ENCODE assay signal across 14 cellular contexts in the genomic region with DNA sequence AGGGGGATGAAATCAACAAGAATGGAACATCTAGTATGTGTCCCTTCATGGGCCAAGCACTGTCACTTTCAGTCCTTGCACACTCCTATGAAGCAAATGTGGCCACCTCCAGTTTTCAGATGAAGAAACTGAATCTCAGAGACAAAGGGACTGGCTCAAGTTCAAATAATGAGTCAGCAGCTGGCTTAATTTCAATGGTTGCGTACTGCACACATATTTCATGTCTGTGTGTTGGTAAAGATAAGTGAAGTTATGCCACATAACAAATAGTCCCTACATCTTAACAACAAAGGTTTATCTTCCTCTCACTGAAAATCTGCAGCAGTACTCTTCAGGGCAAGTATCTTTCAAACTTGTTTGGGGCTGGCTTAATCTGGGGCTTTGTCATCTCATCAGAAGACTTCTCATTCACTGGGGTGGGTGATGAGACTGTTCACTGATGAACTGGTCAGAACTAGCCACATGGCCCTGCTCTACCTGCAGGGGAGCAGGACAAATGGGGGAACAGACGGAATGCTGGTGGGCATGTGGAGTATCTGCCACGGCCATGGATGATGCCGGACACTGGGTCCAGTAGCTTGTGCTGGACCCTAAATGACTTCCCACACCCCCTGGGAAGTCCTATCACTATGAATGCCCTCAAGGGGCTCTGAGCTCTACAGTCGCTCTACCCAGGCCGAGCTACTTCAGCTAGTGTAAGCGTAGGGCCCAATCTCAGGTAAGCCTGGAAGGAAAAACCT.
DNase-seq lines count a peak whose midpoint lies in the region; FAIRE-seq and TF ChIP-seq lines count a peak whose summit lies in the region.
"Had no signal": no experiment of that assay in that cellular context is flagged by ENCODE, and none has a peak within 500 bp of the region (broad histone marks: within the 10 kb centered on the region; RNA-seq: fewer than 3 reads in every experiment).

No MANE protein-coding gene starts in this region.

- H3K36me3 ChIP-seq in A673 (ENCODE audit: insufficient read depth, low read length, poor library complexity, severe bottlenecking): no peaks in the 10 kb centered on the region
- no peaks in the 10 kb centered on the region for H3K36me3 ChIP-seq in astrocyte (ENCODE audit: insufficient read depth, low read length)

- DNase-seq in A673 (ENCODE audit: low spot score): peak; percentile 45
- peak in 70 of 76 experiments; percentile 5 to 88 (median 55) for DNase-seq in HUDEP-2 (lab: John Stamatoyannopoulos, UW; ENCODE audit: unreplicated experiment in 76 of 76)
- peak; percentile 73 for DNase-seq in astrocyte (ENCODE audit: low read depth)
- peak; percentile 44 for DNase-seq in glomerular endothelial cell (ENCODE audit: extremely low read depth, low read depth, low spot score)
- DNase-seq in NCI-H1092 (lab: John Stamatoyannopoulos, UW): no peak
- DNase-seq in activated naive CD4-positive, alpha-beta T cell treated with anti-CD3 and anti-CD28 coated beads, Interleukin-2, amount 10 ng/mL, durations not matched to agents 7 days and 5 days: no peak
- DNase-seq in activated CD4-positive, alpha-beta T cell treated with anti-CD3 and anti-CD28 coated beads for 48 hours: no peak
- no peak for DNase-seq in stimulated activated CD4-positive, alpha-beta T cell treated with anti-CD3 and anti-CD28 coated beads, Interleukin-1b, Interleukin-23, amount 100 ng/mL, for 48 hours
- DNase-seq: activated CD4-positive, CD25-positive, alpha-beta regulatory T cell treated with anti-CD3 and anti-CD28 coated beads, Interleukin-2, amount 50 U/mL, for 72 hours; naive thymus-derived CD4-positive, alpha-beta T cell; NCI-H2081 treated with DMSO at 0.1 percent for 48 hours; RPMI8226 had no signal

- H3K9me3 Mint-ChIP-seq in astrocyte (ENCODE audit: unreplicated experiment): peaks cover 32% of the 10 kb centered on the region
- H3K9me3 Mint-ChIP-seq in activated naive CD4-positive, alpha-beta T cell treated with anti-CD3 and anti-CD28 coated beads, Interleukin-2, amount 10 ng/mL, durations not matched to agents 7 days and 5 days: no peaks in the 10 kb centered on the region

- no peak for FAIRE-seq in astrocyte (lab: Jason Lieb, UNC)

- no peak overlapping the region for H3K4me2 ChIP-seq in astrocyte (ENCODE audit: low read length)

- H3K27me3 Mint-ChIP-seq in astrocyte (ENCODE audit: low read depth, unreplicated experiment): peaks cover 29% of the 10 kb centered on the region
- H3K27me3 Mint-ChIP-seq in activated naive CD4-positive, alpha-beta T cell treated with anti-CD3 and anti-CD28 coated beads, Interleukin-2, amount 10 ng/mL, durations not matched to agents 7 days and 5 days: peaks cover 8% of the 10 kb centered on the region

- no peak overlapping the region for H3K27ac ChIP-seq in A673 (ENCODE audit: low read depth, low read length, poor library complexity, severe bottlenecking)
- H3K27ac ChIP-seq in astrocyte (ENCODE audit: low read depth, low read length): no peak overlapping the region
- H3K27ac ChIP-seq: C4-2B had no signal

- H3K4me1 Mint-ChIP-seq in astrocyte (ENCODE audit: low read depth, unreplicated experiment): peaks cover 33% of the 10 kb centered on the region
- no peaks in the 10 kb centered on the region for H3K4me1 Mint-ChIP-seq in activated naive CD4-positive, alpha-beta T cell treated with anti-CD3 and anti-CD28 coated beads, Interleukin-2, amount 10 ng/mL, durations not matched to agents 7 days and 5 days

- no peak overlapping the region for H3K4me3 Mint-ChIP-seq in astrocyte (ENCODE audit: unreplicated experiment)
- H3K4me3 Mint-ChIP-seq in activated naive CD4-positive, alpha-beta T cell treated with anti-CD3 and anti-CD28 coated beads, Interleukin-2, amount 10 ng/mL, durations not matched to agents 7 days and 5 days: no peak overlapping the region
- H3K4me3 Mint-ChIP-seq: naive thymus-derived CD4-positive, alpha-beta T cell had no signal

- H3K9ac ChIP-seq in astrocyte (ENCODE audit: low read length): no peak overlapping the region

- no peaks in the 10 kb centered on the region for H3K79me2 ChIP-seq in astrocyte (ENCODE audit: insufficient read depth, low read length)

- intact Hi-C loops in A673 (cut with micrococcal nuclease; ENCODE audit: unreplicated experiment): no loop called here

- H3K27ac Mint-ChIP-seq in astrocyte (ENCODE audit: unreplicated experiment): no peak overlapping the region
- H3K27ac Mint-ChIP-seq in activated naive CD4-positive, alpha-beta T cell treated with anti-CD3 and anti-CD28 coated beads, Interleukin-2, amount 10 ng/mL, durations not matched to agents 7 days and 5 days: no peak overlapping the region
- H3K27ac Mint-ChIP-seq: naive thymus-derived CD4-positive, alpha-beta T cell had no signal

- peaks cover 4% of the 10 kb centered on the region for H3K36me3 Mint-ChIP-seq in astrocyte (ENCODE audit: low read depth, unreplicated experiment)
- no peaks in the 10 kb centered on the region for H3K36me3 Mint-ChIP-seq in activated naive CD4-positive, alpha-beta T cell treated with anti-CD3 and anti-CD28 coated beads, Interleukin-2, amount 10 ng/mL, durations not matched to agents 7 days and 5 days
- H3K36me3 Mint-ChIP-seq: naive thymus-derived CD4-positive, alpha-beta T cell had no signal

- H3K9me3 ChIP-seq in A673 (ENCODE audit: low read depth, low read length, poor library complexity, severe bottlenecking): no peaks in the 10 kb centered on the region
- H3K9me3 ChIP-seq in astrocyte (ENCODE audit: insufficient read depth, low read depth, low read length): peaks cover 5% of the 10 kb centered on the region

- TF ChIP-seq CTCF in A673 (conservative IDR thresholded peaks at IDR 0.05; ENCODE audit: low read depth, low read length) (no peak), astrocyte (IDR thresholded peaks at IDR 0.05; ENCODE audit: insufficient read depth, low read depth, low read length) (no peak)

- no peak overlapping the region for H2AFZ ChIP-seq in astrocyte (ENCODE audit: low read depth, low read length)

- H3K4me1 ChIP-seq in A673 (ENCODE audit: insufficient read depth, low read length, poor library complexity, severe bottlenecking) (peaks cover 8% of the 10 kb centered on the region), astrocyte (ENCODE audit: insufficient read depth, low read length) (peaks cover 23% of the 10 kb centered on the region)

- POLR2A ChIA-PET in A673 (lab: Charles Lee; ENCODE audit: low non-redundant PET): no interaction called here

- H4K20me1 ChIP-seq in astrocyte (ENCODE audit: insufficient read depth, low read length): no peaks in the 10 kb centered on the region

- CTCF ChIA-PET in A673 (lab: Charles Lee): no interaction called here
- CTCF ChIA-PET in activated naive CD4-positive, alpha-beta T cell treated with anti-CD3 and anti-CD28 coated beads, Interleukin-2, amount 10 ng/mL, durations not matched to agents 7 days and 5 days (lab: Charles Lee): no interaction called here

- H3K4me3 ChIP-seq in A673 (ENCODE audit: low read depth, low read length, poor library complexity, severe bottlenecking) (no peak overlapping the region), astrocyte (ENCODE audit: insufficient read depth, low read depth, low read length) (no peak overlapping the region)
- H3K4me3 ChIP-seq: dorsolateral prefrontal cortex had no signal

- BruUV-seq in A673 (replicated peaks; lab: Mats Ljungman, UMichigan): no TSS peak

- no peaks in the 10 kb centered on the region for H3K27me3 ChIP-seq in A673 (replicated peaks; ENCODE audit: insufficient read depth, low read depth, low read length, poor library complexity)
- H3K27me3 ChIP-seq in astrocyte (ENCODE audit: insufficient read depth, low read length): no peaks in the 10 kb centered on the region
- H3K27me3 ChIP-seq: dorsolateral prefrontal cortex had no signal

Comparison
In these comparisons a context has a peak if more than half of its experiments do, and no peak if none do; other contexts are left out.
1. DNase-seq: peak in A673 (single experiment), HUDEP-2 (70 of 76), astrocyte (single experiment) and glomerular endothelial cell (single experiment); none in NCI-H1092 (single experiment), activated naive CD4-positive, alpha-beta T cell treated with anti-CD3 and anti-CD28 coated beads, Interleukin-2, amount 10 ng/mL, durations not matched to agents 7 days and 5 days (single experiment), activated CD4-positive, alpha-beta T cell treated with anti-CD3 and anti-CD28 coated beads for 48 hours (single experiment) and stimulated activated CD4-positive, alpha-beta T cell treated with anti-CD3 and anti-CD28 coated beads, Interleukin-1b, Interleukin-23, amount 100 ng/mL, for 48 hours (single experiment).